In the genomic region with DNA sequence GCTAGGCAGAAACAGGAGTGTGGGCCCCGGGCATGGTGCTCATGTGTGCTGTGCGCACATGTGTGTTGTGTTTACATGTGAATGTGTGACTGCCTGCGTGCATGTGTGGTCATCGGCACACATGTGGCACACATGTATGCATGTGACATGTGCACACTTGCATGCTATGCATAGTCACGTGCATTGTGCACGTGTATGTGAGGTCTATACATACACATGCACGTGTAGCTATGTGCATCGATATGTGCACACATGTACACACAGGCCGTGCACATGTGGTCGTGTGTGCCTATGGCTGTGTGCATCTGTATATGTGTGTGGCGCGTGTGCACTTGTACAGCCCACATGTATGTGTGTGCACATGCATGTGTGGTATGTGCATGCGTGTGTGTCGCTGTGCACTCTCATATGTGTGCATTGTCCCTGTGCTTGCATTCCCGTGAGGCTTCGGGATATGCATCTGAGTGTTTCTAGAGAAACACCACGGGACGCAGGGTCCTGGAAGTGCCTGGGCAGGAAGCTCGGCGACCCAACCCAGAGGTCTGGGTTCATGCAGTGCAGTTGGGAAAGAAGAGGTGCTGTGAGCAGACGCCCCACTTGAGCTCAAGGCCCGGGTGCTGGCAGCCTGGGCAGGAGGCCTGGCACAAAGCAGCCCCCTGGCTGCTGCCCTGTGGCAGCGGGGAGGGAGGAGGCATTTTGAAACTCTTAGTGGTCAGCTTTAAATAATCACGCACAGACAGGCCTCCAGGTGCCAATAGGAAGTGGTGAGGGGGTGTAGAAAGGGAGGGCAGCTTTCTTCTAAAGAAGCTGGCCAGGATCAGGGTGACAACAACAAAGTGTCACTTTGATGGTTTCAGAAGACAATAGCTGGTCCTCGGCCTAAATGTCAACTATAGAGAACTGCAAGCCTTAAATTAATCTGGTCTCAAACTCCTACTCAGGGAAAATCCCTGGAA, we compare ENCODE assay signal across 1 cellular context.
TF ChIP-seq lines count a peak whose summit lies in the region.

No MANE protein-coding gene starts in this region.

TF ChIP-seq in H1, 55 proteins besides CTCF, POLR2A, EP300 and RAD21:
- no peak for TF ChIP-seq NANOG (IDR thresholded peaks at IDR 0.05; ENCODE audit: insufficient read depth, low read depth, low read length, poor library complexity, severe bottlenecking)
- no peak for TF ChIP-seq HDAC6 (IDR thresholded peaks at IDR 0.05; ENCODE audit: low read depth, low read length)
- no peak for TF ChIP-seq TEAD4 (IDR thresholded peaks at IDR 0.05; ENCODE audit: low read depth, low read length)
- TF ChIP-seq, protein P1, sequence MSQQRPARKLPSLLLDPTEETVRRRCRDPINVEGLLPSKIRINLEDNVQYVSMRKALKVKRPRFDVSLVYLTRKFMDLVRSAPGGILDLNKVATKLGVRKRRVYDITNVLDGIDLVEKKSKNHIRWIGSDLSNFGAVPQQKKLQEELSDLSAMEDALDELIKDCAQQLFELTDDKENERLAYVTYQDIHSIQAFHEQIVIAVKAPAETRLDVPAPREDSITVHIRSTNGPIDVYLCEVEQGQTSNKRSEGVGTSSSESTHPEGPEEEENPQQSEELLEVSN (IDR thresholded peaks at IDR 0.05) = no peak
- TF ChIP-seq RXRA (IDR thresholded peaks at IDR 0.05; ENCODE audit: insufficient read depth, low read depth, low read length) = no peak
- TF ChIP-seq SUZ12 (IDR thresholded peaks at IDR 0.05; ENCODE audit: low read length) = no peak
- TF ChIP-seq HDAC2 (IDR thresholded peaks at IDR 0.05; ENCODE audit: borderline replicate concordance in 1 of 2, low read depth in 2 of 2, low read length in 2 of 2) = no peak
- TF ChIP-seq, protein P2, sequence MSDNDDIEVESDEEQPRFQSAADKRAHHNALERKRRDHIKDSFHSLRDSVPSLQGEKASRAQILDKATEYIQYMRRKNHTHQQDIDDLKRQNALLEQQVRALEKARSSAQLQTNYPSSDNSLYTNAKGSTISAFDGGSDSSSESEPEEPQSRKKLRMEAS (IDR thresholded peaks at IDR 0.05) = no peak
- no peak for TF ChIP-seq CEBPB (IDR thresholded peaks at IDR 0.05; ENCODE audit: low read depth, low read length)
- TF ChIP-seq, protein P3, sequence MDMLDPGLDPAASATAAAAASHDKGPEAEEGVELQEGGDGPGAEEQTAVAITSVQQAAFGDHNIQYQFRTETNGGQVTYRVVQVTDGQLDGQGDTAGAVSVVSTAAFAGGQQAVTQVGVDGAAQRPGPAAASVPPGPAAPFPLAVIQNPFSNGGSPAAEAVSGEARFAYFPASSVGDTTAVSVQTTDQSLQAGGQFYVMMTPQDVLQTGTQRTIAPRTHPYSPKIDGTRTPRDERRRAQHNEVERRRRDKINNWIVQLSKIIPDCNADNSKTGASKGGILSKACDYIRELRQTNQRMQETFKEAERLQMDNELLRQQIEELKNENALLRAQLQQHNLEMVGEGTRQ (IDR thresholded peaks at IDR 0.05; ENCODE audit: low read length) = no peak
- TF ChIP-seq SRF (IDR thresholded peaks at IDR 0.05; ENCODE audit: low read depth, low read length) = no peak
- no peak for TF ChIP-seq FOSL1 (IDR thresholded peaks at IDR 0.05; ENCODE audit: insufficient read depth, low read depth, low read length)
- no peak for TF ChIP-seq BACH1 (IDR thresholded peaks at IDR 0.05; ENCODE audit: low read length)
- no peak for TF ChIP-seq CBX5 (IDR thresholded peaks at IDR 0.05; ENCODE audit: low read depth, low read length)
- no peak for TF ChIP-seq RBBP5 (IDR thresholded peaks at IDR 0.05; ENCODE audit: borderline replicate concordance, low read depth, low read length)
- TF ChIP-seq MAFK (IDR thresholded peaks at IDR 0.05; ENCODE audit: low read depth, low read length) = no peak
- TF ChIP-seq, protein P4, sequence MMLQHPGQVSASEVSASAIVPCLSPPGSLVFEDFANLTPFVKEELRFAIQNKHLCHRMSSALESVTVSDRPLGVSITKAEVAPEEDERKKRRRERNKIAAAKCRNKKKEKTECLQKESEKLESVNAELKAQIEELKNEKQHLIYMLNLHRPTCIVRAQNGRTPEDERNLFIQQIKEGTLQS (IDR thresholded peaks at IDR 0.05; ENCODE audit: insufficient read depth, low read depth, low read length) = no peak
- TF ChIP-seq SIN3A (conservative IDR thresholded peaks at IDR 0.05 in 1 of 2, IDR thresholded peaks at IDR 0.05 in 1 of 2; ENCODE audit: low read depth in 1 of 2, low read length in 2 of 2) = no peak
